ENCODE assay signal across 8 cellular contexts in genomic region chr1:244863491-244864252, GRCh38. TPM values are rescaled to one million over a fixed set of nuclear protein-coding genes. Genes with fewer than 3 reads are reported as not detected.
DNase-seq lines count a peak whose midpoint lies in the region; ATAC-seq lines count a peak whose summit lies in the region.

No MANE protein-coding gene starts in this region.

- peak overlapping the region; percentile 94 to 99 (median 94) for H3K27ac Mint-ChIP-seq in IgD-negative memory B cell
- H3K27ac Mint-ChIP-seq in activated naive CD8-positive, alpha-beta T cell treated with anti-CD3 and anti-CD28 coated beads for 36 hours: peak overlapping the region; percentile 97

- ATAC-seq in GM21447 (IDR thresholded peaks at IDR 0.05; ENCODE audit: unreplicated experiment): peak; percentile 7
- ATAC-seq in HG03378 (IDR thresholded peaks at IDR 0.05; ENCODE audit: unreplicated experiment): no peak

- H3K9me3 ChIP-seq in iPS-18c (ENCODE audit: control insufficient read depth, insufficient read depth, low read length): no peaks in the 10 kb centered on the region

- no peaks in the 10 kb centered on the region for H3K9me3 Mint-ChIP-seq in IgD-negative memory B cell
- no peaks in the 10 kb centered on the region for H3K9me3 Mint-ChIP-seq in activated naive CD8-positive, alpha-beta T cell treated with anti-CD3 and anti-CD28 coated beads for 36 hours

- H3K36me3 Mint-ChIP-seq in IgD-negative memory B cell: peaks cover 3% of the 10 kb centered on the region
- H3K36me3 Mint-ChIP-seq in activated naive CD8-positive, alpha-beta T cell treated with anti-CD3 and anti-CD28 coated beads for 36 hours: peaks cover 46% of the 10 kb centered on the region

- H3K4me3 ChIP-seq in iPS-18c (ENCODE audit: insufficient read depth, low read depth, low read length): peak overlapping the region; percentile 94

- peak; percentile 9 for DNase-seq in Ammon's horn (ENCODE audit: low spot score)
- peak; percentile 27 for DNase-seq in activated naive CD8-positive, alpha-beta T cell treated with anti-CD3 and anti-CD28 coated beads for 36 hours
- peak; percentile 4 to 25 for DNase-seq in stimulated activated CD4-positive, alpha-beta T cell treated with anti-CD3 and anti-CD28 coated beads, Interleukin-15, amount 100 ng/mL, for 48 hours (ENCODE audit: low read depth in 2 of 2)
- DNase-seq in SHP77 treated with DMSO at 0.1 percent for 48 hours (lab: John Stamatoyannopoulos, UW): no peak

- no peaks in the 10 kb centered on the region for H3K27me3 Mint-ChIP-seq in IgD-negative memory B cell
- no peaks in the 10 kb centered on the region for H3K27me3 Mint-ChIP-seq in activated naive CD8-positive, alpha-beta T cell treated with anti-CD3 and anti-CD28 coated beads for 36 hours

- peak overlapping the region; percentile 88 to 99 (median 96) for H3K4me3 Mint-ChIP-seq in IgD-negative memory B cell
- peak overlapping the region; percentile 91 for H3K4me3 Mint-ChIP-seq in activated naive CD8-positive, alpha-beta T cell treated with anti-CD3 and anti-CD28 coated beads for 36 hours

- H3K4me1 Mint-ChIP-seq in IgD-negative memory B cell: peaks cover 33 to 44% (median 38%) of the 10 kb centered on the region in 3 donors
- H3K4me1 Mint-ChIP-seq in activated naive CD8-positive, alpha-beta T cell treated with anti-CD3 and anti-CD28 coated beads for 36 hours: peaks cover 41% of the 10 kb centered on the region

RNA-seq across cellular contexts. Expression of gene HNRNPU, which starts 0.7 kb away (rescaled TPM):
- 339 TPM for polyA plus RNA-seq in IgD-negative memory B cell
- 100 to 1,000 TPM; 639 to 651 TPM for total RNA-seq in activated naive CD8-positive, alpha-beta T cell treated with anti-CD3 and anti-CD28 coated beads for 36 hours

RNA-seq across cellular contexts. Expression of gene COX20, which starts 28.2 kb away (rescaled TPM):
- 36.9 TPM for polyA plus RNA-seq in IgD-negative memory B cell
- 10 to 100 TPM; 41.2 to 50.7 TPM for total RNA-seq in activated naive CD8-positive, alpha-beta T cell treated with anti-CD3 and anti-CD28 coated beads for 36 hours
